Comparison of ENCODE assay signal across 8 cellular contexts in the genomic region with DNA sequence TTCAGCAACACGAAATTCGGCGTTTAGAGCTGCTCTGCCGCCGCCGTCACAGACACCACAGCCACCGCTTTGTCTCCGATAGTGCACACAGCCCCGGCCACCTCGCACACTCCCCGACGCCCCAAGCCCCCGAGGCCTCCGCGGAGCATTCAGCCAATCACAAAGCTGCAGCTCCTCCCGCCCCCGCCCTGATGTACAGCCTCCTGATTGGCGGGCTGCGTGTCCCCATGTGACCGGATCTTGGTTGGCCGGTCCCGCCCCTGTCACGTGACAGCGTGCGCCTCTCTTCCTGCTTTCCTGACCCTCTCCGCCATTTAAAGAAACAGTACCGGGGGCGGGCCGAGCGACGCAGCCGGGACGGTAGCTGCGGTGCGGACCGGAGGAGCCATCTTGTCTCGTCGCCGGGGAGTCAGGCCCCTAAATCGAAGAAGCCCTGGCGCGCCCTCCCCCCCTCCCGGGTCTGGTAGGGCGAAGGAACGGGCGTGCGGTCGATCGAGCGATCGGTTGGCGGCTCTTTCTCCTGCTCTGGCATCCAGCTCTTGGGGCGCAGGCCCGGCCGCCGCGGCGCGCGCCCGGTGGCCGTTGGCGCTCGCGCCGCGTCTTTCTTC. TPM values are rescaled to one million over a fixed set of nuclear protein-coding genes. Genes with fewer than 3 reads are reported as not detected.
A peak's percentile ranks its signal among the peaks of the same experiment; 100 is the strongest.
DNase-seq lines count a peak whose midpoint lies in the region; ATAC-seq and TF ChIP-seq lines count a peak whose summit lies in the region.

TUG1 (plus strand) TSS at position 342 of the 608 bp plus-strand sequence.

- no peaks in the 10 kb centered on the region for H4K20me1 ChIP-seq in H9 (ENCODE audit: control insufficient read depth, insufficient read depth, insufficient read length)

- no peak within 1 kb of the TSS for H2BK15ac ChIP-seq in H9 (ENCODE audit: low read depth, low read length)

- WGBS in H9 (ENCODE audit: extremely low coverage, insufficient read length, low lambda C conversion rate) = no CpG with 5 or more reads among the region's 67 CpGs

- H3K9me3 Mint-ChIP-seq in H9 = peaks cover 36 to 47% of the 10 kb centered on the region in 2 experiments
- H3K9me3 Mint-ChIP-seq in nephron progenitor cell = peaks cover 95% of the 10 kb centered on the region
- H3K9me3 Mint-ChIP-seq in stimulated activated naive CD8-positive, alpha-beta T cell treated with anti-CD3 and anti-CD28 coated beads, Interleukin-15, amount 100 ng/mL, for 72 hours = peaks cover 25 to 31% of the 10 kb centered on the region in 2 donors

- peak within 1 kb of the TSS; percentile 99 for H3K14ac ChIP-seq in H9 (ENCODE audit: insufficient read depth, low read length)

- no peak within 1 kb of the TSS for H3K56ac ChIP-seq in H9 (ENCODE audit: insufficient read length, low read depth, low read length)

- H3T11ph ChIP-seq in H9 (ENCODE audit: low read length) = peak within 1 kb of the TSS; percentile 12

- H2BK20ac ChIP-seq in H9 (ENCODE audit: low read depth, low read length, poor library complexity, severe bottlenecking) = no peak within 1 kb of the TSS

- H3K4me1 Mint-ChIP-seq in H9 (peaks cover 34 to 54% of the 10 kb centered on the region in 2 experiments), nephron progenitor cell (peaks cover 18% of the 10 kb centered on the region)
- peaks cover 34% of the 10 kb centered on the region for H3K4me1 Mint-ChIP-seq in stimulated activated naive CD8-positive, alpha-beta T cell treated with anti-CD3 and anti-CD28 coated beads, Interleukin-15, amount 100 ng/mL, for 72 hours

- H4K5ac ChIP-seq in H9 (ENCODE audit: insufficient read length, low read depth, low read length) = no peak within 1 kb of the TSS

- peak within 1 kb of the TSS; percentile 99 for H3K18ac ChIP-seq in H9 (ENCODE audit: insufficient read length, low read depth, low read length)

- no peaks in the 10 kb centered on the region for H3K27me3 ChIP-seq in H9 (ENCODE audit: insufficient read depth, low read length)
- H3K27me3 ChIP-seq in MG63 = no peaks in the 10 kb centered on the region

- no peak within 1 kb of the TSS for H2AK5ac ChIP-seq in H9 (ENCODE audit: insufficient read length, low read length)

- no peak within 1 kb of the TSS for H2AFZ ChIP-seq in H9 (ENCODE audit: low read length)

- H3K36me3 Mint-ChIP-seq in H9 (ENCODE audit: insufficient read depth in 1 of 3, low read depth in 3 of 3) (peaks cover 59 to 67% (median 65%) of the 10 kb centered on the region in 3 experiments), nephron progenitor cell (ENCODE audit: low read depth) (peaks cover 97% of the 10 kb centered on the region)

- DNase-seq in ELF-1 (ENCODE audit: low read depth, low spot score) (peak; percentile 100), H9 (peak; percentile 99), MG63 (peak; percentile 99), SHP77 treated with DMSO at 0.1 percent for 48 hours (lab: John Stamatoyannopoulos, UW) (peak; percentile 79), activated gamma-delta T cell (lab: John Stamatoyannopoulos, UW) (peak; percentile 92), fibroblast of the conjunctiva (ENCODE audit: low read depth) (peak; percentile 96), nephron progenitor cell (peak; percentile 96)
- peak; percentile 95 to 98 for DNase-seq in stimulated activated naive CD8-positive, alpha-beta T cell treated with anti-CD3 and anti-CD28 coated beads, Interleukin-15, amount 100 ng/mL, for 72 hours

- no peaks in the 10 kb centered on the region for H3K79me1 ChIP-seq in H9 (ENCODE audit: insufficient read depth, low read depth, low read length, poor library complexity, severe bottlenecking)

- H3K27ac ChIP-seq in H9 (ENCODE audit: insufficient read length, low read depth, low read length) = peak within 1 kb of the TSS; percentile 18

- H3K4me1 ChIP-seq in H9 (ENCODE audit: insufficient read depth, low read length) = no peaks in the 10 kb centered on the region

- H3K27ac Mint-ChIP-seq in H9 = peak within 1 kb of the TSS; percentile 90 to 98 (median 97); a peak in 6 of 7 replicates
- H3K27ac Mint-ChIP-seq in nephron progenitor cell = peak within 1 kb of the TSS; percentile 92
- H3K27ac Mint-ChIP-seq in stimulated activated naive CD8-positive, alpha-beta T cell treated with anti-CD3 and anti-CD28 coated beads, Interleukin-15, amount 100 ng/mL, for 72 hours = peak within 1 kb of the TSS; percentile 93 to 99

- H3K27me3 Mint-ChIP-seq in H9 (ENCODE audit: low read depth) = peaks cover 8% of the 10 kb centered on the region
- peaks cover 3% of the 10 kb centered on the region for H3K27me3 Mint-ChIP-seq in nephron progenitor cell (ENCODE audit: low read depth, poor library complexity)
- no peaks in the 10 kb centered on the region for H3K27me3 Mint-ChIP-seq in stimulated activated naive CD8-positive, alpha-beta T cell treated with anti-CD3 and anti-CD28 coated beads, Interleukin-15, amount 100 ng/mL, for 72 hours

- no peak within 1 kb of the TSS for H2BK5ac ChIP-seq in H9 (ENCODE audit: insufficient read length, low read length)

- peak within 1 kb of the TSS; percentile 92 for H3K9ac ChIP-seq in H9 (ENCODE audit: extremely low read depth, insufficient read length, low read length)

- no peak within 1 kb of the TSS for H2BK12ac ChIP-seq in H9 (ENCODE audit: insufficient read length, low read depth, low read length)

- peak within 1 kb of the TSS; percentile 65 for H3K4me3 ChIP-seq in MG63

- H3K9me3 ChIP-seq in H9 (ENCODE audit: control insufficient read depth, low read depth, low read length) = no peaks in the 10 kb centered on the region
- H3K9me3 ChIP-seq in MG63 = peaks cover 51% of the 10 kb centered on the region

- no peak within 1 kb of the TSS for H2BK120ac ChIP-seq in H9 (ENCODE audit: low read depth, low read length, poor library complexity, severe bottlenecking)

- TF ChIP-seq CTCF in H9 (conservative IDR thresholded peaks at IDR 0.05) (no peak), nephron progenitor cell (IDR thresholded peaks at IDR 0.05) (no peak)

- peak within 1 kb of the TSS; percentile 87 to 92 for H3K4me3 Mint-ChIP-seq in H9
- peak within 1 kb of the TSS; percentile 89 for H3K4me3 Mint-ChIP-seq in nephron progenitor cell
- peak within 1 kb of the TSS; percentile 93 to 98 for H3K4me3 Mint-ChIP-seq in stimulated activated naive CD8-positive, alpha-beta T cell treated with anti-CD3 and anti-CD28 coated beads, Interleukin-15, amount 100 ng/mL, for 72 hours

- no peak within 1 kb of the TSS for H4K91ac ChIP-seq in H9 (ENCODE audit: insufficient read length, low read depth, low read length)

- peak within 1 kb of the TSS; percentile 90 for H3K4me2 ChIP-seq in H9 (ENCODE audit: insufficient read depth, insufficient read length, low read length)

- peaks cover 81% of the 10 kb centered on the region for H3K36me3 ChIP-seq in MG63

- H3K4ac ChIP-seq in H9 (ENCODE audit: low read depth, low read length) = no peak within 1 kb of the TSS; the same call in 1 of the 2 replicates

- H3K23me2 ChIP-seq in H9 (ENCODE audit: insufficient read length, low read depth, low read length, poor library complexity, severe bottlenecking) = peaks cover 4% of the 10 kb centered on the region

- H3K23ac ChIP-seq in H9 (ENCODE audit: insufficient read length, low read depth, low read length) = no peak within 1 kb of the TSS

- H4K8ac ChIP-seq in H9 (replicated peaks; ENCODE audit: insufficient read length, low read depth, low read length) = no peak within 1 kb of the TSS

- ATAC-seq in stimulated activated naive CD8-positive, alpha-beta T cell treated with anti-CD3 and anti-CD28 coated beads, Interleukin-15, amount 100 ng/mL, for 72 hours = peak; percentile 95

- H3K79me2 ChIP-seq in H9 (ENCODE audit: insufficient read depth, low read length) = peaks cover 42% of the 10 kb centered on the region

RNA-seq across cellular contexts. Expression of gene TUG1, which starts in this region (rescaled TPM):
- total RNA-seq in H9 (2021) = 95.5 and 99.6 TPM in 2 replicates
- 17.5 and 18.7 TPM in 2 replicates for total RNA-seq in MG63 (2014; rRNA removed; shearing (Covaris generic); ENCODE audit: low replicate concordance)

Comparison
In these comparisons a context has a peak if more than half of its experiments do, and no peak if none do; other contexts are left out.
1. Peak in every context shown above with its lines: DNase-seq, ATAC-seq, H3K4me3 ChIP-seq and H3K27ac ChIP-seq.